In the genomic region with DNA sequence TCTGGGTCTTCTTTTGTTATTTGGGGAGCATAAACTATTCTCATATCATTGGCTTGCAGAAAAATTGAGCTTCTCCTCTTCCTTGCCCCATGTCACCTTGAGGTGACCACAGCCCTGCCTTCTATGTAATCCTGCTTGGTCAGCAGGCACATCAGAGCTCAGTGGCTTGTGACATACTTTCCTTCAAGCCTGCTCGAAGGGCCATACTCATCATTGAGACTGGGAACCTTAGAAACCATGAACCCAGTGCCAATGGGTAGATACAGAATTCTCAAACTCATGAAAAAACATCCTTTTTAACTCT, we compare ENCODE assay signal across 10 cellular contexts. TPM values are rescaled to one million over a fixed set of nuclear protein-coding genes. Genes with fewer than 3 reads are reported as not detected.
A peak's percentile ranks its signal among the peaks of the same experiment; 100 is the strongest.
DNase-seq lines count a peak whose midpoint lies in the region; ATAC-seq and TF ChIP-seq lines count a peak whose summit lies in the region.
"Had no signal": no experiment of that assay in that cellular context is flagged by ENCODE, and none has a peak within 500 bp of the region (broad histone marks: within the 10 kb centered on the region; RNA-seq: fewer than 3 reads in every experiment).

No MANE protein-coding gene starts in this region.

- peak; percentile 17 for ATAC-seq in activated CD8-positive, alpha-beta memory T cell treated with anti-CD3 and anti-CD28 coated beads, Interleukin-2, amount 10 ng/mL, durations not matched to agents 7 days and 5 days
- peak; percentile 42 for ATAC-seq in HG02943 (IDR thresholded peaks at IDR 0.05; ENCODE audit: low read depth, unreplicated experiment)
- ATAC-seq: body of pancreas had no signal

- POLR2A ChIA-PET in activated CD4-positive, alpha-beta memory T cell treated with anti-CD3 and anti-CD28 coated beads, Interleukin-2, amount 10 ng/mL, durations not matched to agents 7 days and 5 days (lab: Charles Lee), result interaction anchor here (0.8 to 10.8 kb wide), 13 partner anchors 8 to 135 kb away, joined by 3 to 414 read pairs (median 5); partner anchors contain the start of gene CCR5
- POLR2A ChIA-PET in OCI-LY7 (lab: Charles Lee), result no interaction called here

- peaks cover 75% of the 10 kb centered on the region for H3K4me1 Mint-ChIP-seq in activated CD8-positive, alpha-beta memory T cell treated with anti-CD3 and anti-CD28 coated beads, Interleukin-2, amount 10 ng/mL, durations not matched to agents 7 days and 5 days
- peaks cover 81% of the 10 kb centered on the region for H3K4me1 Mint-ChIP-seq in activated CD4-positive, alpha-beta memory T cell treated with anti-CD3 and anti-CD28 coated beads, Interleukin-2, amount 10 ng/mL, durations not matched to agents 7 days and 5 days

- no peak for DNase-seq in activated CD8-positive, alpha-beta memory T cell treated with anti-CD3 and anti-CD28 coated beads, Interleukin-2, amount 10 ng/mL, durations not matched to agents 7 days and 5 days
- no peak for DNase-seq in activated CD8-positive, alpha-beta memory T cell treated with anti-CD3 and anti-CD28 coated beads, Interleukin-2, amount 50 U/mL, for 48 hours
- DNase-seq in activated CD4-positive, alpha-beta memory T cell treated with anti-CD3 and anti-CD28 coated beads, Interleukin-2, amount 10 ng/mL, durations not matched to agents 7 days and 5 days, result peak; percentile 45
- no peak for DNase-seq in stomach
- no peak for DNase-seq in adrenal gland
- DNase-seq in OCI-LY7 (ENCODE audit: low spot score), result no peak
- DNase-seq in KG1 (lab: John Stamatoyannopoulos, UW), result no peak
- DNase-seq: body of pancreas had no signal

- H3K36me3 Mint-ChIP-seq in activated CD8-positive, alpha-beta memory T cell treated with anti-CD3 and anti-CD28 coated beads, Interleukin-2, amount 10 ng/mL, durations not matched to agents 7 days and 5 days, result peaks cover 39% of the 10 kb centered on the region
- H3K36me3 Mint-ChIP-seq in activated CD4-positive, alpha-beta memory T cell treated with anti-CD3 and anti-CD28 coated beads, Interleukin-2, amount 10 ng/mL, durations not matched to agents 7 days and 5 days (ENCODE audit: low read depth), result peaks cover 58% of the 10 kb centered on the region

- H3K36me3 ChIP-seq in stomach (no peaks in the 10 kb centered on the region), adrenal gland (replicated peaks in 1 of 2) (no peaks in the 10 kb centered on the region), OCI-LY7 (ENCODE audit: insufficient read depth, low read length) (no peaks in the 10 kb centered on the region)

- CTCF ChIA-PET in activated CD8-positive, alpha-beta memory T cell treated with anti-CD3 and anti-CD28 coated beads, Interleukin-2, amount 10 ng/mL, durations not matched to agents 7 days and 5 days (lab: Charles Lee), result interaction anchor here (0.9 to 4.5 kb wide), 7 partner anchors 10 to 78 kb away, joined by 3 to 62 read pairs (median 7); partner anchors contain the start of gene CCR5
- CTCF ChIA-PET in activated CD4-positive, alpha-beta memory T cell treated with anti-CD3 and anti-CD28 coated beads, Interleukin-2, amount 10 ng/mL, durations not matched to agents 7 days and 5 days (lab: Charles Lee), result interaction anchor here (0.6 to 10.8 kb wide), 9 partner anchors 14 to 723 kb away, joined by 3 to 130 read pairs (median 3); partner anchors contain the start of gene CCR5
- CTCF ChIA-PET in OCI-LY7 (lab: Charles Lee; ENCODE audit: unreplicated experiment), result no interaction called here

- intact Hi-C loops in stomach (cut with DNase I; ENCODE audit: low total_unique reads) (no loop called here), adrenal gland (cut with DNase I) (no loop called here), OCI-LY7 (cut with micrococcal nuclease; ENCODE audit: unreplicated experiment) (no loop called here)

- peaks cover 0 to 13% (median 0%) of the 10 kb centered on the region in 3 donors for H3K27me3 ChIP-seq in stomach
- H3K27me3 ChIP-seq in adrenal gland, result peaks cover 9% of the 10 kb centered on the region
- H3K27me3 ChIP-seq: body of pancreas had no signal

- H3K9me2 ChIP-seq in OCI-LY7 (ENCODE audit: insufficient read depth, low read length), result no peaks in the 10 kb centered on the region

- no peak for TF ChIP-seq EP300 in stomach (IDR thresholded peaks at IDR 0.05)

- H3K4me2 ChIP-seq in OCI-LY7 (ENCODE audit: low read length), result no peak overlapping the region

- no peaks in the 10 kb centered on the region for H4K20me1 ChIP-seq in OCI-LY7 (ENCODE audit: insufficient read depth, low read length)

- peak overlapping the region; percentile 25 for H3K4me3 Mint-ChIP-seq in activated CD8-positive, alpha-beta memory T cell treated with anti-CD3 and anti-CD28 coated beads, Interleukin-2, amount 10 ng/mL, durations not matched to agents 7 days and 5 days
- H3K4me3 Mint-ChIP-seq in activated CD4-positive, alpha-beta memory T cell treated with anti-CD3 and anti-CD28 coated beads, Interleukin-2, amount 10 ng/mL, durations not matched to agents 7 days and 5 days, result peak overlapping the region; percentile 49

- 53 to 75% (median 67%) methylated on average over 1 of the region's 1 CpG for WGBS in stomach, 5 donors
- WGBS in adrenal gland, 4 donors, result 50 to 69% (median 68%) methylated on average over 1 of the region's 1 CpG

- H3K27ac ChIP-seq in stomach, result peak overlapping the region in 3 of 5 donors; percentile 13 to 44 (median 21)
- H3K27ac ChIP-seq in adrenal gland, result no peak overlapping the region
- H3K27ac ChIP-seq in OCI-LY7 (ENCODE audit: low read depth, low read length, poor library complexity, severe bottlenecking), result no peak overlapping the region
- H3K27ac ChIP-seq: body of pancreas, epithelial cell of prostate had no signal

- peak overlapping the region; percentile 93 for H3K27ac Mint-ChIP-seq in activated CD8-positive, alpha-beta memory T cell treated with anti-CD3 and anti-CD28 coated beads, Interleukin-2, amount 10 ng/mL, durations not matched to agents 7 days and 5 days
- peak overlapping the region; percentile 96 for H3K27ac Mint-ChIP-seq in activated CD4-positive, alpha-beta memory T cell treated with anti-CD3 and anti-CD28 coated beads, Interleukin-2, amount 10 ng/mL, durations not matched to agents 7 days and 5 days

- no TSS peak for BruUV-seq in OCI-LY7 (replicated peaks; lab: Mats Ljungman, UMichigan)

- H3K79me2 ChIP-seq in OCI-LY7 (ENCODE audit: insufficient read depth, low read depth, low read length), result no peaks in the 10 kb centered on the region

- H3K27me3 Mint-ChIP-seq in activated CD8-positive, alpha-beta memory T cell treated with anti-CD3 and anti-CD28 coated beads, Interleukin-2, amount 10 ng/mL, durations not matched to agents 7 days and 5 days, result peaks cover 12% of the 10 kb centered on the region
- peaks cover 19% of the 10 kb centered on the region for H3K27me3 Mint-ChIP-seq in activated CD4-positive, alpha-beta memory T cell treated with anti-CD3 and anti-CD28 coated beads, Interleukin-2, amount 10 ng/mL, durations not matched to agents 7 days and 5 days

- H3K4me1 ChIP-seq in stomach (no peaks in the 10 kb centered on the region), adrenal gland (replicated peaks in 1 of 2) (peaks cover 0 to 3% of the 10 kb centered on the region in 2 donors), OCI-LY7 (ENCODE audit: insufficient read depth, low read length, poor library complexity, severe bottlenecking) (peaks cover 9% of the 10 kb centered on the region)
- H3K4me1 ChIP-seq: body of pancreas had no signal

- H3K4me3 ChIP-seq in stomach (no peak overlapping the region), adrenal gland (no peak overlapping the region), OCI-LY7 (ENCODE audit: low read depth, low read length, poor library complexity, severe bottlenecking) (no peak overlapping the region)
- H3K4me3 ChIP-seq: body of pancreas had no signal

- TF ChIP-seq CTCF in stomach (IDR thresholded peaks at IDR 0.05) (no peak), adrenal gland (IDR thresholded peaks at IDR 0.05) (no peak), OCI-LY7 (conservative IDR thresholded peaks at IDR 0.05; ENCODE audit: low read length) (no peak)

- H3K9me3 ChIP-seq in stomach (no peaks in the 10 kb centered on the region), adrenal gland (replicated peaks in 1 of 3) (no peaks in the 10 kb centered on the region), OCI-LY7 (ENCODE audit: low read length) (no peaks in the 10 kb centered on the region; the same call in 1 of the 2 replicates)
- H3K9me3 ChIP-seq: body of pancreas had no signal

- H2AFZ ChIP-seq in OCI-LY7 (ENCODE audit: low read length), result no peak overlapping the region

- peaks cover 9% of the 10 kb centered on the region for H3K9me3 Mint-ChIP-seq in activated CD8-positive, alpha-beta memory T cell treated with anti-CD3 and anti-CD28 coated beads, Interleukin-2, amount 10 ng/mL, durations not matched to agents 7 days and 5 days (ENCODE audit: low read depth)
- H3K9me3 Mint-ChIP-seq in activated CD4-positive, alpha-beta memory T cell treated with anti-CD3 and anti-CD28 coated beads, Interleukin-2, amount 10 ng/mL, durations not matched to agents 7 days and 5 days, result peaks cover 13% of the 10 kb centered on the region

- TF ChIP-seq POLR2A in stomach (IDR thresholded peaks at IDR 0.05) (no peak), adrenal gland (IDR thresholded peaks at IDR 0.05) (no peak)

RNA-seq across cellular contexts. Expression of gene CCR2, which starts 3.7 kb away (rescaled TPM):
- 10 to 100 TPM; 37.9 to 80.1 TPM for total RNA-seq in activated CD8-positive, alpha-beta memory T cell treated with anti-CD3 and anti-CD28 coated beads, Interleukin-2, amount 10 ng/mL, durations not matched to agents 7 days and 5 days
- total RNA-seq in activated CD4-positive, alpha-beta memory T cell treated with anti-CD3 and anti-CD28 coated beads, Interleukin-2, amount 10 ng/mL, durations not matched to agents 7 days and 5 days, result 100 to 1,000 TPM; 167 to 174 TPM
- total RNA-seq in stomach (1 to 10 TPM in 1 of 5 donors, under 1 TPM in 1, not detected in 3; 0.37 to 2.5 TPM), adrenal gland (1 to 10 TPM in 4 of 8 donors, under 1 TPM in 4; 0.30 to 5.6 (median 1.0) TPM), OCI-LY7 (2022) (not detected in 2 replicates)
- polyA plus RNA-seq in stomach (under 1 TPM; 0.45 to 0.81 (median 0.61) TPM), adrenal gland (1 to 10 TPM in 1 of 3 donors, under 1 TPM in 2; 0.57 to 1.6 (median 0.64) TPM)
- total RNA-seq in OCI-LY7 (2014; rRNA removed; shearing (Covaris generic)), result not detected in 2 replicates

RNA-seq across cellular contexts. Expression of gene CCR5, which starts 20.5 kb away (rescaled TPM):
- 10 to 100 TPM; 87.0 to 99.8 TPM for total RNA-seq in activated CD8-positive, alpha-beta memory T cell treated with anti-CD3 and anti-CD28 coated beads, Interleukin-2, amount 10 ng/mL, durations not matched to agents 7 days and 5 days
- 10 to 100 TPM; 80.2 to 85.3 TPM for total RNA-seq in activated CD4-positive, alpha-beta memory T cell treated with anti-CD3 and anti-CD28 coated beads, Interleukin-2, amount 10 ng/mL, durations not matched to agents 7 days and 5 days
- total RNA-seq in stomach (1 to 10 TPM in 1 of 5 donors, under 1 TPM in 1, not detected in 3; 0.18 to 9.4 TPM), adrenal gland (1 to 10 TPM in 3 of 8 donors, under 1 TPM in 5; 0.30 to 3.7 (median 0.75) TPM), OCI-LY7 (2022) (not detected in 2 replicates)
- polyA plus RNA-seq in stomach (1 to 10 TPM in 1 of 3 donors, under 1 TPM in 2; 0.44 to 2.0 (median 0.68) TPM), adrenal gland (1 to 10 TPM in 2 of 3 donors, under 1 TPM in 1; 0.91 to 2.5 (median 1.6) TPM)
- total RNA-seq in OCI-LY7 (2014; rRNA removed; shearing (Covaris generic)), result not detected in 2 replicates

RNA-seq across cellular contexts. Expression of gene CCRL2, which starts 56.8 kb away (rescaled TPM):
- total RNA-seq in activated CD8-positive, alpha-beta memory T cell treated with anti-CD3 and anti-CD28 coated beads, Interleukin-2, amount 10 ng/mL, durations not matched to agents 7 days and 5 days, result 10 to 100 TPM in 1 of 2 experiments, 1 to 10 TPM in 1; 10.0 to 11.9 TPM
- 1 to 10 TPM; 5.4 to 6.2 TPM for total RNA-seq in activated CD4-positive, alpha-beta memory T cell treated with anti-CD3 and anti-CD28 coated beads, Interleukin-2, amount 10 ng/mL, durations not matched to agents 7 days and 5 days
- total RNA-seq in stomach, result 1 to 10 TPM in 2 of 5 donors, not detected in 3; 2.8 to 5.2 TPM
- 1 to 10 TPM in 2 of 3 donors, under 1 TPM in 1; 0.76 to 2.0 (median 1.5) TPM for polyA plus RNA-seq in stomach
- total RNA-seq in adrenal gland, result 1 to 10 TPM in 7 of 8 donors, under 1 TPM in 1; 0.60 to 2.5 (median 1.9) TPM
- 1 to 10 TPM; 1.1 to 6.8 (median 1.8) TPM for polyA plus RNA-seq in adrenal gland
- total RNA-seq in OCI-LY7 (2014; rRNA removed; shearing (Covaris generic)), result 0.41 and 0.88 TPM in 2 replicates
- total RNA-seq in OCI-LY7 (2022), result 2.2 and 2.4 TPM in 2 replicates

Comparison
In these comparisons a context has a peak if more than half of its experiments do, and no peak if none do; other contexts are left out.
1. H3K27ac ChIP-seq: peak in stomach (3 of 5); none in adrenal gland (0 of 5) and OCI-LY7 (single experiment).
2. RNA of gene CCR2, which starts 3.7 kb away (total RNA-seq): 167 to 174 TPM in activated CD4-positive, alpha-beta memory T cell treated with anti-CD3 and anti-CD28 coated beads, Interleukin-2, amount 10 ng/mL, durations not matched to agents 7 days and 5 days and 37.9 to 80.1 TPM in activated CD8-positive, alpha-beta memory T cell treated with anti-CD3 and anti-CD28 coated beads, Interleukin-2, amount 10 ng/mL, durations not matched to agents 7 days and 5 days; 0.30 to 5.6 TPM in adrenal gland, 0.37 to 2.5 TPM in stomach and not detected in OCI-LY7; every median in the first group is over 4 times any median in the second.
3. RNA of gene CCR5, which starts 20.5 kb away (total RNA-seq): 87.0 to 99.8 TPM in activated CD8-positive, alpha-beta memory T cell treated with anti-CD3 and anti-CD28 coated beads, Interleukin-2, amount 10 ng/mL, durations not matched to agents 7 days and 5 days and 80.2 to 85.3 TPM in activated CD4-positive, alpha-beta memory T cell treated with anti-CD3 and anti-CD28 coated beads, Interleukin-2, amount 10 ng/mL, durations not matched to agents 7 days and 5 days; 0.30 to 3.7 TPM in adrenal gland, 0.18 to 9.4 TPM in stomach and not detected in OCI-LY7; every median in the first group is over 4 times any median in the second.